8 cellular contexts compared by ENCODE assay signal in the genomic region with DNA sequence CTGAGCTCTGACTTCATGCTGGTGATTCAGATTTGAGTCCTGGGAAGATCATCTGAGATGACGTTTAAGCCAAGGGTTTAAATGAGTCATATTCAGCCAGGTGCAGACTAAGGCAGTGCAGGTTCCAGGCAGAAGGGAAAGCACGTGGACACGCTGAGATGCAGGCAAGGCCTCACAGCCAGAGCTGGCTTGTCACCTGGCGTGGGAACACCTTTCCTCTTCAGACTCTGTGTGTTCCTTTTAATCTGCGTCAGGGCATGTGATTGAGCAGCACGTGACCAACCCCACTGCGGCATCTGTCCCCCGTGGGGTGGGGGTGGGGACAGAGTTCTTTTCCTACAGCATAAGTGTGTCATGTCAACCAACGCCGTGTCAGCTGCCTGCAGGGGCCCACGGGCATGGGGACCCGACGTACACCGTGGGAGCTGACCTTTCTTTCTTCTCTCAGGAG. TPM values are rescaled to one million over a fixed set of nuclear protein-coding genes. Genes with fewer than 3 reads are reported as not detected.
DNase-seq lines count a peak whose midpoint lies in the region; ATAC-seq and TF ChIP-seq lines count a peak whose summit lies in the region.

No MANE protein-coding gene starts in this region.

- intact Hi-C loops in naive thymus-derived CD4-positive, alpha-beta T cell (cut with micrococcal nuclease): no loop called here

- H3K27ac ChIP-seq in VCaP: peak overlapping the region; percentile 86
- H3K27ac ChIP-seq in naive thymus-derived CD4-positive, alpha-beta T cell (ENCODE audit: low read depth, low read length): no peak overlapping the region

- CTCF ChIA-PET in naive thymus-derived CD4-positive, alpha-beta T cell (lab: Charles Lee): no interaction called here

- no peak overlapping the region for H3K27ac Mint-ChIP-seq in HFFc6
- H3K27ac Mint-ChIP-seq in naive thymus-derived CD4-positive, alpha-beta T cell: no peak overlapping the region
- H3K27ac Mint-ChIP-seq in chondrocyte (ENCODE audit: unreplicated experiment): no peak overlapping the region

- H3K4me1 ChIP-seq in naive thymus-derived CD4-positive, alpha-beta T cell (ENCODE audit: control insufficient read depth in 2 of 2, insufficient read depth in 2 of 2, low read length in 2 of 2): no peaks in the 10 kb centered on the region

- no peak overlapping the region for H3K4me3 Mint-ChIP-seq in HFFc6
- H3K4me3 Mint-ChIP-seq in naive thymus-derived CD4-positive, alpha-beta T cell: no peak overlapping the region
- H3K4me3 Mint-ChIP-seq in chondrocyte (ENCODE audit: unreplicated experiment): no peak overlapping the region

- H3K36me3 Mint-ChIP-seq in HFFc6 (ENCODE audit: low read depth) (no peaks in the 10 kb centered on the region; the same call in 1 of the 2 replicates), chondrocyte (ENCODE audit: low read depth) (peaks cover 19% of the 10 kb centered on the region)
- H3K36me3 Mint-ChIP-seq in naive thymus-derived CD4-positive, alpha-beta T cell: peaks cover 0 to 25% (median 9%) of the 10 kb centered on the region in 5 donors

- ATAC-seq in GM18511 (IDR thresholded peaks at IDR 0.05; ENCODE audit: unreplicated experiment) (peak; percentile 95), GM19035 (IDR thresholded peaks at IDR 0.05; ENCODE audit: unreplicated experiment) (no peak)
- ATAC-seq in naive thymus-derived CD4-positive, alpha-beta T cell: peak; percentile 27

- H3K4me1 Mint-ChIP-seq in HFFc6 (ENCODE audit: low read depth) (peaks cover 21% of the 10 kb centered on the region), chondrocyte (ENCODE audit: low read depth) (peaks cover 23% of the 10 kb centered on the region)
- H3K4me1 Mint-ChIP-seq in naive thymus-derived CD4-positive, alpha-beta T cell: peaks cover 0 to 9% (median 0%) of the 10 kb centered on the region in 7 donors

- no peak overlapping the region for H3K4me3 ChIP-seq in naive thymus-derived CD4-positive, alpha-beta T cell (ENCODE audit: low read length)

- POLR2A ChIA-PET in naive thymus-derived CD4-positive, alpha-beta T cell (lab: Charles Lee): interaction anchor here (1.1 kb wide), 1 partner anchor 12 kb away, joined by 6 read pairs; a partner anchor contains a TSS

- no peak for TF ChIP-seq CTCF in HFFc6 (IDR thresholded peaks at IDR 0.05)
- TF ChIP-seq CTCF in VCaP (conservative IDR thresholded peaks at IDR 0.05): no peak
- TF ChIP-seq CTCF in chondrocyte (IDR thresholded peaks at IDR 0.05): no peak

- DNase-seq in HFFc6: peak; percentile 54
- DNase-seq in naive thymus-derived CD4-positive, alpha-beta T cell: no peak
- no peak for DNase-seq in chondrocyte (ENCODE audit: low spot score)
- DNase-seq in SIG-M5 treated with dmso at 0.1 percent for 504 hours (lab: John Stamatoyannopoulos, UW; ENCODE audit: unreplicated experiment): no peak
- DNase-seq in dedifferentiated amniotic fluid mesenchymal stem cell (ENCODE audit: extremely low spot score): no peak

- no peaks in the 10 kb centered on the region for H3K9me3 Mint-ChIP-seq in HFFc6
- peaks cover 0 to 2% (median 0%) of the 10 kb centered on the region in 11 donors for H3K9me3 Mint-ChIP-seq in naive thymus-derived CD4-positive, alpha-beta T cell
- H3K9me3 Mint-ChIP-seq in chondrocyte (ENCODE audit: low read depth): no peaks in the 10 kb centered on the region

- peaks cover 0 to 18% (median 0%) of the 10 kb centered on the region in 3 experiments for H3K36me3 ChIP-seq in naive thymus-derived CD4-positive, alpha-beta T cell (ENCODE audit: control insufficient read depth in 2 of 3, insufficient read depth in 3 of 3, low read length in 3 of 3)

- no peaks in the 10 kb centered on the region for H3K27me3 ChIP-seq in naive thymus-derived CD4-positive, alpha-beta T cell (ENCODE audit: control insufficient read depth in 2 of 2, insufficient read depth in 2 of 2, low read length in 2 of 2)

- H3K9me3 ChIP-seq in naive thymus-derived CD4-positive, alpha-beta T cell (ENCODE audit: control insufficient read depth in 2 of 3, low read length in 3 of 3): no peaks in the 10 kb centered on the region

- H3K27me3 Mint-ChIP-seq in HFFc6 (ENCODE audit: insufficient read depth) (no peaks in the 10 kb centered on the region), chondrocyte (ENCODE audit: low read depth) (no peaks in the 10 kb centered on the region)
- no peaks in the 10 kb centered on the region for H3K27me3 Mint-ChIP-seq in naive thymus-derived CD4-positive, alpha-beta T cell

RNA-seq across cellular contexts. Expression of a gene that starts 10.7 kb away (rescaled TPM):
- total RNA-seq in HFFc6 (2021; fragmentation: NEBNext Ultra II Directional; extraction: Animal tissue kit (Norgen Biotek cat#: 25700)): not detected
- not detected for total RNA-seq in naive thymus-derived CD4-positive, alpha-beta T cell
- not detected for polyA plus RNA-seq in naive thymus-derived CD4-positive, alpha-beta T cell
- total RNA-seq in chondrocyte: not detected in 3 replicates

RNA-seq across cellular contexts. Expression of a gene that starts 12.6 kb away (rescaled TPM):
- total RNA-seq in HFFc6 (2021; fragmentation: NEBNext Ultra II Directional; extraction: Animal tissue kit (Norgen Biotek cat#: 25700)): 10 to 100 TPM; 17.5 to 22.8 (median 20.2) TPM
- 100 to 1,000 TPM in 2 of 5 experiments, 10 to 100 TPM in 3; 23.4 to 159 (median 44.9) TPM for total RNA-seq in naive thymus-derived CD4-positive, alpha-beta T cell
- polyA plus RNA-seq in naive thymus-derived CD4-positive, alpha-beta T cell: 10 to 100 TPM; 26.8 to 34.6 TPM
- total RNA-seq in chondrocyte: 39.0 to 45.7 TPM (median 40.6 TPM) in 3 replicates

RNA-seq across cellular contexts. Expression of a gene that starts 19.8 kb away (rescaled TPM):
- 10 to 100 TPM; 17.0 to 22.8 (median 18.8) TPM for total RNA-seq in HFFc6 (2021; fragmentation: NEBNext Ultra II Directional; extraction: Animal tissue kit (Norgen Biotek cat#: 25700))
- 10 to 100 TPM; 30.3 to 52.6 (median 43.4) TPM for total RNA-seq in naive thymus-derived CD4-positive, alpha-beta T cell
- polyA plus RNA-seq in naive thymus-derived CD4-positive, alpha-beta T cell: 10 to 100 TPM; 16.9 to 28.1 TPM
- total RNA-seq in chondrocyte: 10.9 to 15.5 TPM (median 12.4 TPM) in 3 replicates

RNA-seq across cellular contexts. Expression of a gene that starts 48.1 kb away (rescaled TPM):
- 10 to 100 TPM; 60.2 to 80.3 (median 68.3) TPM for total RNA-seq in HFFc6 (2021; fragmentation: NEBNext Ultra II Directional; extraction: Animal tissue kit (Norgen Biotek cat#: 25700))
- 10 to 100 TPM; 39.0 to 81.8 (median 45.2) TPM for total RNA-seq in naive thymus-derived CD4-positive, alpha-beta T cell
- 10 to 100 TPM; 17.4 to 23.4 TPM for polyA plus RNA-seq in naive thymus-derived CD4-positive, alpha-beta T cell
- 48.5 to 57.8 TPM (median 54.8 TPM) in 3 replicates for total RNA-seq in chondrocyte
